ENCODE assay signal across 19 cellular contexts in the genomic region with DNA sequence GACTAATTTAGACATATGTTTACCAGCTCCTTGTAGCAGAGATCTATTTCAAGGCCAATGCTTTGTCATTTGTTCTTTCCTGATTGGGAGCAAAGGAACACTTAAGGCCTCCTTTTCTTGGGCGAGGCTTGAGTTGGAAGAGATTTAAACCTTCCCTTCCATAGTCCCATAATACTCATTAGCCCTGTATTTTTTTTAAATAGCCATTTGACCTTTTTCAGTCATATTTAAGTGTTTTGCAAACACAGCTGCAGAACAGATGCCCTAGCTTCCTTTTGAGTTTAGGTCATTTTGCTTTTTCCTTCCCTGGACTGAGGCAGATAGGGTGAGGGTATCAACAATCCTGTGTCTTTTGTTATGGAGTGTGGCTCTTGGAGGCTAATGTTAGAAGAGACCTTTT.
"Had no signal": no experiment of that assay in that cellular context is flagged by ENCODE, and none has a peak within 500 bp of the region (broad histone marks: within the 10 kb centered on the region; RNA-seq: fewer than 3 reads in every experiment).

No MANE protein-coding gene starts in this region.

- H3K9me3 ChIP-seq: adrenal gland, esophagus squamous epithelium, gastroesophageal sphincter, mucosa of descending colon, ovary, right lobe of liver had no signal

- H3K27me3 ChIP-seq: adrenal gland, esophagus squamous epithelium, gastroesophageal sphincter, ovary, right lobe of liver had no signal

- DNase-seq: activated CD4-positive, alpha-beta T cell treated with anti-CD3 and anti-CD28 coated beads for 1 hour; activated CD4-positive, alpha-beta T cell treated with anti-CD3 and anti-CD28 coated beads, Interleukin-2, amount 50 U/mL, for 48 hours; activated naive CD4-positive, alpha-beta T cell treated with anti-CD3 and anti-CD28 coated beads, Interleukin-2, amount 50 U/mL, for 16 hours; activated T-cell treated with anti-CD3 and anti-CD28 coated beads, Interleukin-2, amount 50 U/mL, for 24 hours; adrenal gland; esophagus squamous epithelium; mammary epithelial cell; mucosa of descending colon; naive thymus-derived CD4-positive, alpha-beta T cell; ovary; right lobe of liver; stimulated activated CD4-positive, alpha-beta T cell treated with anti-CD3 and anti-CD28 coated beads, Interleukin-4, amount 100 ng/mL, for 4 hours; stimulated activated CD8-positive, alpha-beta memory T cell treated with anti-CD3 and anti-CD28 coated beads, Interleukin-4, amount 100 ng/mL, for 48 hours; stimulated activated naive CD8-positive, alpha-beta T cell treated with anti-CD3 and anti-CD28 coated beads, Interleukin-15, Interleukin-2, amounts not matched to agents 100 U/mL and 50 U/mL, for 24 hours; T-cell; T-helper 9 cell; trophoblast cell had no signal

- H3K36me3 ChIP-seq: adrenal gland, esophagus squamous epithelium, gastroesophageal sphincter, ovary, right lobe of liver had no signal

- H3K4me2 ChIP-seq: smooth muscle cell had no signal

- H3K27ac ChIP-seq: adrenal gland, esophagus squamous epithelium, gastroesophageal sphincter, ovary, right lobe of liver had no signal

- H3K4me3 ChIP-seq: adrenal gland, esophagus squamous epithelium, gastroesophageal sphincter, mucosa of descending colon, ovary, right lobe of liver, smooth muscle cell had no signal

- H3K4me1 ChIP-seq: adrenal gland, esophagus squamous epithelium, right lobe of liver had no signal

- ATAC-seq: gastroesophageal sphincter; mucosa of descending colon; stimulated activated naive CD8-positive, alpha-beta T cell treated with anti-CD3 and anti-CD28 coated beads, Interleukin-15, Interleukin-2, amounts not matched to agents 100 U/mL and 50 U/mL, for 24 hours had no signal
